ENCODE assay signal across 11 cellular contexts in genomic region chr7:69430502-69431145, GRCh38.
DNase-seq lines count a peak whose midpoint lies in the region; ATAC-seq and TF ChIP-seq lines count a peak whose summit lies in the region.
"Had no signal": no experiment of that assay in that cellular context is flagged by ENCODE, and none has a peak within 500 bp of the region (broad histone marks: within the 10 kb centered on the region; RNA-seq: fewer than 3 reads in every experiment).

No MANE protein-coding gene starts in this region.

- H3K9me3 ChIP-seq in H9 (ENCODE audit: control insufficient read depth, low read depth, low read length) (no peaks in the 10 kb centered on the region), adipocyte (ENCODE audit: control insufficient read depth, low read length) (no peaks in the 10 kb centered on the region), breast epithelium (no peaks in the 10 kb centered on the region), SK-N-SH (no peaks in the 10 kb centered on the region)

- POLR2A ChIA-PET in SK-N-SH (lab: Yijun Ruan, JAX): no interaction called here

- no CpG with 5 or more reads among the region's 15 CpGs for WGBS in H9 (ENCODE audit: extremely low coverage, insufficient read length, low lambda C conversion rate)
- WGBS in SK-N-SH (ENCODE audit: low lambda C conversion rate): 86% methylated on average over 15 of the region's 15 CpGs

- intact Hi-C loops in breast epithelium (cut with DNase I; ENCODE audit: low total_unique reads): no loop called here

- H2BK20ac ChIP-seq in H9 (ENCODE audit: low read depth, low read length, poor library complexity, severe bottlenecking): no peak overlapping the region

- no peak for TF ChIP-seq EP300 in SK-N-SH (IDR thresholded peaks at IDR 0.05; ENCODE audit: borderline replicate concordance in 1 of 2, low read depth in 1 of 2, low read length in 1 of 2)

- H3K27ac ChIP-seq in H9 (ENCODE audit: insufficient read length, low read depth, low read length) (no peak overlapping the region), breast epithelium (peak overlapping the region in 1 of 2 donors; percentile 9), SK-N-SH (ENCODE audit: low read depth in 2 of 2, low read length in 1 of 2) (no peak overlapping the region)

- H2BK15ac ChIP-seq in H9 (ENCODE audit: low read depth, low read length): no peak overlapping the region

- no peak overlapping the region for H3T11ph ChIP-seq in H9 (ENCODE audit: low read length)

- no peak overlapping the region for H3K4me2 ChIP-seq in H9 (ENCODE audit: insufficient read depth, insufficient read length, low read length)
- H3K4me2 ChIP-seq in SK-N-SH: no peak overlapping the region

- no peak for TF ChIP-seq CTCF in AG10803 (conservative IDR thresholded peaks at IDR 0.05; ENCODE audit: low read length)
- TF ChIP-seq CTCF in H9 (conservative IDR thresholded peaks at IDR 0.05): no peak
- TF ChIP-seq CTCF in breast epithelium (IDR thresholded peaks at IDR 0.05): no peak
- no peak for TF ChIP-seq CTCF in SK-N-SH (IDR thresholded peaks at IDR 0.05)

- CTCF ChIA-PET in SK-N-SH (lab: Yijun Ruan, JAX): interaction anchor here (1.3 kb wide), 1 partner anchor 9 kb away, joined by 3 read pairs; no protein-coding TSS in a partner anchor

- no peak overlapping the region for H2AFZ ChIP-seq in H9 (ENCODE audit: low read length)
- no peak overlapping the region for H2AFZ ChIP-seq in SK-N-SH (ENCODE audit: low read depth)

- peaks cover 2% of the 10 kb centered on the region in 2 experiments; a peak in 4 of 5 replicates for H3K9me3 Mint-ChIP-seq in H9
- peaks cover 4% of the 10 kb centered on the region for H3K9me3 Mint-ChIP-seq in stimulated activated effector memory CD8-positive, alpha-beta T cell treated with anti-CD3 and anti-CD28 coated beads, Interleukin-12 subunit alpha, Interleukin-12 subunit beta, amount 100 ng/mL, for 72 hours

- no peak overlapping the region for H3K56ac ChIP-seq in H9 (ENCODE audit: insufficient read length, low read depth, low read length)

- H3K79me2 ChIP-seq in H9 (ENCODE audit: insufficient read depth, low read length): no peaks in the 10 kb centered on the region
- H3K79me2 ChIP-seq in SK-N-SH (ENCODE audit: insufficient read depth): no peaks in the 10 kb centered on the region

- no peak overlapping the region for H2BK120ac ChIP-seq in H9 (ENCODE audit: low read depth, low read length, poor library complexity, severe bottlenecking)

- no peak overlapping the region for H4K5ac ChIP-seq in H9 (ENCODE audit: insufficient read length, low read depth, low read length)

- no peaks in the 10 kb centered on the region for H4K20me1 ChIP-seq in H9 (ENCODE audit: control insufficient read depth, insufficient read depth, insufficient read length)
- no peaks in the 10 kb centered on the region for H4K20me1 ChIP-seq in SK-N-SH (ENCODE audit: insufficient read depth)

- H3K9me2 ChIP-seq in SK-N-SH: no peaks in the 10 kb centered on the region

- H3K79me1 ChIP-seq in H9 (ENCODE audit: insufficient read depth, low read depth, low read length, poor library complexity, severe bottlenecking): no peaks in the 10 kb centered on the region

- H3K36me3 Mint-ChIP-seq in H9 (ENCODE audit: insufficient read depth in 1 of 3, low read depth in 3 of 3): no peaks in the 10 kb centered on the region
- H3K36me3 Mint-ChIP-seq in stimulated activated effector memory CD8-positive, alpha-beta T cell treated with anti-CD3 and anti-CD28 coated beads, Interleukin-12 subunit alpha, Interleukin-12 subunit beta, amount 100 ng/mL, for 72 hours: no peaks in the 10 kb centered on the region

- H3K27ac Mint-ChIP-seq in H9: no peak overlapping the region
- H3K27ac Mint-ChIP-seq in stimulated activated effector memory CD8-positive, alpha-beta T cell treated with anti-CD3 and anti-CD28 coated beads, Interleukin-12 subunit alpha, Interleukin-12 subunit beta, amount 100 ng/mL, for 72 hours: no peak overlapping the region
- H3K27ac Mint-ChIP-seq: T-helper 1 cell treated with Interleukin-12 subunit alpha and Interleukin-12 subunit beta and Interleukin-4 antibody, amounts not matched to agents 30 μg/mL and 1 μg/mL, for 36 hours had no signal

- TF ChIP-seq POLR2A in breast epithelium (IDR thresholded peaks at IDR 0.05): no peak

- H3F3A ChIP-seq in SK-N-SH (replicated peaks; ENCODE audit: insufficient read depth): no peaks in the 10 kb centered on the region

- peaks cover 14 to 15% of the 10 kb centered on the region in 2 experiments for H3K4me1 Mint-ChIP-seq in H9
- H3K4me1 Mint-ChIP-seq in stimulated activated effector memory CD8-positive, alpha-beta T cell treated with anti-CD3 and anti-CD28 coated beads, Interleukin-12 subunit alpha, Interleukin-12 subunit beta, amount 100 ng/mL, for 72 hours: peaks cover 11% of the 10 kb centered on the region

- no peak overlapping the region for H3K18ac ChIP-seq in H9 (ENCODE audit: insufficient read length, low read depth, low read length)

- H4K91ac ChIP-seq in H9 (ENCODE audit: insufficient read length, low read depth, low read length): no peak overlapping the region

- H3K4me1 ChIP-seq in H9 (ENCODE audit: insufficient read depth, low read length) (no peaks in the 10 kb centered on the region; the same call in 1 of the 2 replicates), adipocyte (ENCODE audit: control insufficient read depth, insufficient read depth, low read length) (peaks cover 16% of the 10 kb centered on the region), breast epithelium (no peaks in the 10 kb centered on the region), SK-N-SH (ENCODE audit: control insufficient read depth in 1 of 2, insufficient read depth in 2 of 2, low read depth in 1 of 2, low read length in 1 of 2) (peaks cover 0 to 5% of the 10 kb centered on the region in 2 experiments; a peak in 2 of 4 replicates)

- no peak overlapping the region for H3K4ac ChIP-seq in H9 (ENCODE audit: low read depth, low read length)

- ATAC-seq in stimulated activated effector memory CD8-positive, alpha-beta T cell treated with anti-CD3 and anti-CD28 coated beads, Interleukin-12 subunit alpha, Interleukin-12 subunit beta, amount 100 ng/mL, for 72 hours: no peak
- ATAC-seq in GM21737 (IDR thresholded peaks at IDR 0.05; ENCODE audit: unreplicated experiment): no peak
- ATAC-seq: HCT116 had no signal

- no peaks in the 10 kb centered on the region for H3K23me2 ChIP-seq in H9 (ENCODE audit: insufficient read length, low read depth, low read length, poor library complexity, severe bottlenecking)

- H3K27me3 ChIP-seq in H9 (ENCODE audit: insufficient read depth, low read length) (no peaks in the 10 kb centered on the region), adipocyte (replicated peaks; ENCODE audit: control insufficient read depth, insufficient read depth, low read length) (no peaks in the 10 kb centered on the region), breast epithelium (no peaks in the 10 kb centered on the region), SK-N-SH (ENCODE audit: insufficient read depth) (no peaks in the 10 kb centered on the region)

- no peaks in the 10 kb centered on the region for H3K36me3 ChIP-seq in adipocyte (ENCODE audit: control insufficient read depth, insufficient read depth, low read length, severe bottlenecking)
- H3K36me3 ChIP-seq in breast epithelium: no peaks in the 10 kb centered on the region
- no peaks in the 10 kb centered on the region for H3K36me3 ChIP-seq in SK-N-SH (replicated peaks in 1 of 2; ENCODE audit: control insufficient read depth in 1 of 2, insufficient read depth in 2 of 2, low read length in 1 of 2)

- no peak overlapping the region for H2AK5ac ChIP-seq in H9 (ENCODE audit: insufficient read length, low read length)

- H4K8ac ChIP-seq in H9 (replicated peaks; ENCODE audit: insufficient read length, low read depth, low read length): no peak overlapping the region

- H3K14ac ChIP-seq in H9 (ENCODE audit: insufficient read depth, low read length): 0 out of 2 replicates have a peak overlapping the region, but pooled peaks have one; percentile 21

- H3K23ac ChIP-seq in H9 (ENCODE audit: insufficient read length, low read depth, low read length): no peak overlapping the region

- H3K4me3 ChIP-seq in AG10803 (ENCODE audit: low read length): no peak overlapping the region
- no peak overlapping the region for H3K4me3 ChIP-seq in adipocyte (ENCODE audit: low read length)
- H3K4me3 ChIP-seq in breast epithelium: peak overlapping the region in 1 of 3 donors; percentile 51
- no peak overlapping the region for H3K4me3 ChIP-seq in SK-N-SH (ENCODE audit: low read depth in 2 of 2, low read length in 1 of 2)

- H3K4me3 Mint-ChIP-seq in H9: no peak overlapping the region; a peak in 1 of 5 replicates
- no peak overlapping the region for H3K4me3 Mint-ChIP-seq in stimulated activated effector memory CD8-positive, alpha-beta T cell treated with anti-CD3 and anti-CD28 coated beads, Interleukin-12 subunit alpha, Interleukin-12 subunit beta, amount 100 ng/mL, for 72 hours
- H3K4me3 Mint-ChIP-seq: T-helper 1 cell treated with Interleukin-12 subunit alpha and Interleukin-12 subunit beta and Interleukin-4 antibody, amounts not matched to agents 30 μg/mL and 1 μg/mL, for 36 hours had no signal

- no peak for TF ChIP-seq RAD21 in SK-N-SH (IDR thresholded peaks at IDR 0.05; ENCODE audit: low read length)

- no peak overlapping the region for H2BK5ac ChIP-seq in H9 (ENCODE audit: insufficient read length, low read length)

- no peak overlapping the region for H2BK12ac ChIP-seq in H9 (ENCODE audit: insufficient read length, low read depth, low read length)

- H3K9ac ChIP-seq in H9 (ENCODE audit: extremely low read depth, insufficient read length, low read length) (no peak overlapping the region), adipocyte (ENCODE audit: low read length) (no peak overlapping the region), SK-N-SH (no peak overlapping the region)

- DNase-seq in AG10803 (ENCODE audit: low read depth) (peak; percentile 11), H9 (peak; percentile 29), adipocyte (ENCODE audit: low read depth) (peak; percentile 11), mucosa of gallbladder (ENCODE audit: low spot score) (peak; percentile 13), breast epithelium (ENCODE audit: low spot score in 2 of 2) (no peak), SK-N-SH (no peak)
- DNase-seq in stimulated activated effector memory CD8-positive, alpha-beta T cell treated with anti-CD3 and anti-CD28 coated beads, Interleukin-12 subunit alpha, Interleukin-12 subunit beta, amount 100 ng/mL, for 72 hours (ENCODE audit: low spot score in 2 of 2): no peak
- DNase-seq: activated T-cell treated with anti-CD3 and anti-CD28 coated beads, Interleukin-2, amount 50 U/mL, for 48 hours had no signal

- H3K27me3 Mint-ChIP-seq in H9 (ENCODE audit: low read depth): peaks cover 46% of the 10 kb centered on the region

TF ChIP-seq in SK-N-SH, 30 proteins besides CTCF, POLR2A, EP300 and RAD21 (continues in another document):
- TF ChIP-seq MXI1 (IDR thresholded peaks at IDR 0.05; ENCODE audit: low read depth, low read length): no peak
- TF ChIP-seq JUND (IDR thresholded peaks at IDR 0.05): no peak

Comparison
In these comparisons a context has a peak if more than half of its experiments do, and no peak if none do; other contexts are left out.
1. DNase-seq: peak in AG10803 (single experiment), H9 (single experiment), adipocyte (single experiment) and mucosa of gallbladder (single experiment); none in stimulated activated effector memory CD8-positive, alpha-beta T cell treated with anti-CD3 and anti-CD28 coated beads, Interleukin-12 subunit alpha, Interleukin-12 subunit beta, amount 100 ng/mL, for 72 hours (0 of 2), breast epithelium (0 of 2) and SK-N-SH (single experiment).